In genomic region chr7:111735661-111736323, GRCh38 we compare ENCODE assay signal across 8 cellular contexts.
DNase-seq lines count a peak whose midpoint lies in the region; ATAC-seq and TF ChIP-seq lines count a peak whose summit lies in the region.

No MANE protein-coding gene starts in this region.

- peaks cover 10% of the 10 kb centered on the region for H3K27me3 Mint-ChIP-seq in activated T-cell treated with anti-CD3 and anti-CD28 coated beads, Interleukin-2, amount 50 U/mL, for 4 hours (ENCODE audit: low read depth)

- no peak overlapping the region for H3K4me3 Mint-ChIP-seq in activated T-cell treated with anti-CD3 and anti-CD28 coated beads, Interleukin-2, amount 50 U/mL, for 4 hours

- no peaks in the 10 kb centered on the region for H3K4me1 ChIP-seq in OCI-LY3 (ENCODE audit: low read length)
- peaks cover 3% of the 10 kb centered on the region for H3K4me1 ChIP-seq in ovary (ENCODE audit: insufficient read depth)

- H3K27ac ChIP-seq in OCI-LY3 (ENCODE audit: low read length) (no peak overlapping the region), ovary (no peak overlapping the region)

- H3K9me3 Mint-ChIP-seq in activated T-cell treated with anti-CD3 and anti-CD28 coated beads, Interleukin-2, amount 50 U/mL, for 4 hours: no peaks in the 10 kb centered on the region

- H3K4me3 ChIP-seq in OCI-LY3 (ENCODE audit: low read length) (no peak overlapping the region), fibroblast of villous mesenchyme (ENCODE audit: low read depth, low read length) (no peak overlapping the region), ovary (no peak overlapping the region)

- H3K9me3 ChIP-seq in OCI-LY3 (ENCODE audit: insufficient read depth, low read length) (no peaks in the 10 kb centered on the region), ovary (no peaks in the 10 kb centered on the region)

- no peaks in the 10 kb centered on the region for H4K20me1 ChIP-seq in OCI-LY3 (ENCODE audit: insufficient read depth, low read length)

- peak; percentile 72 for ATAC-seq in GM21390 (IDR thresholded peaks at IDR 0.05; ENCODE audit: unreplicated experiment)
- peak in 1 of 2 donors; percentile 35 for ATAC-seq in activated T-cell treated with anti-CD3 and anti-CD28 coated beads, Interleukin-2, amount 50 U/mL, for 4 hours
- no peak for ATAC-seq in GM19452 (IDR thresholded peaks at IDR 0.05; ENCODE audit: unreplicated experiment)

- intact Hi-C loops in ovary (cut with DNase I): no loop called here

- H2AFZ ChIP-seq in OCI-LY3 (ENCODE audit: low read depth, low read length): no peak overlapping the region

- no peak for TF ChIP-seq POLR2A in ovary (IDR thresholded peaks at IDR 0.05)

- TF ChIP-seq CTCF in OCI-LY3 (IDR thresholded peaks at IDR 0.05; ENCODE audit: low read depth, low read length) (peak; percentile 82), fibroblast of villous mesenchyme (IDR thresholded peaks at IDR 0.05; ENCODE audit: insufficient read depth, low read depth, low read length) (peak; percentile 80), ovary (IDR thresholded peaks at IDR 0.05) (peak; percentile 64 to 85 (median 75))

- DNase-seq in DMS53 (lab: John Stamatoyannopoulos, UW) (peak; percentile 87), HuH-7.5 (ENCODE audit: low spot score) (peak; percentile 65), fibroblast of villous mesenchyme (ENCODE audit: low read depth) (peak; percentile 81), ovary (peak in 4 of 5 donors; percentile 22 to 65 (median 38))
- DNase-seq in activated T-cell treated with anti-CD3 and anti-CD28 coated beads, Interleukin-2, amount 50 U/mL, for 4 hours: peak; percentile 40

- no peaks in the 10 kb centered on the region for H3K36me3 ChIP-seq in OCI-LY3 (replicated peaks; ENCODE audit: low read depth, low read length)
- no peaks in the 10 kb centered on the region for H3K36me3 ChIP-seq in ovary

- no peaks in the 10 kb centered on the region for H3K36me3 Mint-ChIP-seq in activated T-cell treated with anti-CD3 and anti-CD28 coated beads, Interleukin-2, amount 50 U/mL, for 4 hours (ENCODE audit: insufficient read depth)

- no peak overlapping the region for H3K4me2 ChIP-seq in OCI-LY3 (ENCODE audit: low read length)

- no peaks in the 10 kb centered on the region for H3K79me2 ChIP-seq in OCI-LY3 (ENCODE audit: low read length)

- 26 to 32% (median 27%) methylated on average over 7 of the region's 7 CpGs for WGBS in ovary, 3 donors

- H3K27me3 ChIP-seq in OCI-LY3 (ENCODE audit: low read depth, low read length) (peaks cover 10% of the 10 kb centered on the region), ovary (no peaks in the 10 kb centered on the region)

- no peaks in the 10 kb centered on the region for H3K4me1 Mint-ChIP-seq in activated T-cell treated with anti-CD3 and anti-CD28 coated beads, Interleukin-2, amount 50 U/mL, for 4 hours (ENCODE audit: low read depth)

- H3K9ac ChIP-seq in OCI-LY3 (ENCODE audit: low read length): no peak overlapping the region

- no peak for TF ChIP-seq EP300 in ovary (IDR thresholded peaks at IDR 0.05)
